ENCODE assay signal across 1 cellular context in genomic region chr13:50847501-50847900, GRCh38.
TF ChIP-seq lines count a peak whose summit lies in the region.

No MANE protein-coding gene starts in this region.

TF ChIP-seq in HepG2, 621 proteins besides CTCF, POLR2A, EP300 and RAD21 (continued from another document):
- TF ChIP-seq ZNF503 (CRISPR knock-in tag; IDR thresholded peaks at IDR 0.05) (no peak), MZF1 (CRISPR knock-in tag; IDR thresholded peaks at IDR 0.05; ENCODE audit: borderline replicate concordance) (no peak)
TF ChIP-seq in HepG2: peak in this region for 0.
